ENCODE assay signal across 18 cellular contexts in the genomic region with DNA sequence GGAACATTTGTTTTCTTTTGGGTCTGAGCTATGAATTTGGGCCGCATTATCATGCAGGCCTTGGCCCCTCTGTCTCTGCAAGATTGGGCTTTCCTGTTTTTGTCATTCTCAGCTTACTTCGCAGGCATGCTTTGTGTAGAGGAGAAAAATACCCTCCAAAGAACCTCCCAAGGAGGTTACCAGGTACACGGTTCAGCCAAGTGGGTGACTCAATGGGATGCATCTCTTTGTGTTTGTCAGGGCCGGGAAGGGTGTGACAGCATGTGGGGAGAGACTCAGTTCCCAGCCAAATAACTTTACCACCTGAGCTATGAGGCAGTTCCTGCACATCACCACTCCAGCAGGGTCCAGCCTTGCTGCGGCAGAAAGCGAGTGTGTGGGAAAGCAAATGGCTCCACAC. TPM values are rescaled to one million over a fixed set of nuclear protein-coding genes. Genes with fewer than 3 reads are reported as not detected.
"Had no signal": no experiment of that assay in that cellular context is flagged by ENCODE, and none has a peak within 500 bp of the region (broad histone marks: within the 10 kb centered on the region; RNA-seq: fewer than 3 reads in every experiment).

No MANE protein-coding gene starts in this region.

- H3K4me3 ChIP-seq: mucosa of descending colon, skin epidermis had no signal

- H3K36me3 ChIP-seq: neutrophil had no signal

- H3K27ac ChIP-seq: neutrophil had no signal

- ATAC-seq: activated CD4-positive, CD25-positive, alpha-beta regulatory T cell treated with anti-CD3 and anti-CD28 coated beads, Interleukin-2, amount 50 U/mL, for 24 hours; effector memory CD8-positive, alpha-beta T cell; mucosa of descending colon; natural killer cell had no signal

- H3K9me3 ChIP-seq: mucosa of descending colon, neutrophil had no signal

- DNase-seq: activated CD4-positive, alpha-beta T cell treated with anti-CD3 and anti-CD28 coated beads, Interleukin-2, amount 50 U/mL, for 1 hour; activated naive CD8-positive, alpha-beta T cell treated with anti-CD3 and anti-CD28 coated beads for 36 hours; amygdala; cerebellar nuclear complex; effector memory CD8-positive, alpha-beta T cell; erythroblast; glutamatergic neuron; immature natural killer cell; mucosa of descending colon; natural killer cell; retina; stimulated activated CD4-positive, alpha-beta T cell treated with anti-CD3 and anti-CD28 coated beads, Interleukin-4, amount 100 ng/mL, for 4 hours; stimulated activated CD8-positive, alpha-beta memory T cell treated with anti-CD3 and anti-CD28 coated beads, Interleukin-4, amount 100 ng/mL, for 48 hours; stimulated activated naive CD4-positive, alpha-beta T cell treated with Interleukin-2 at 50 U/mL for 16 hours had no signal

RNA-seq across cellular contexts. Expression of gene CLDN5, which starts 47.8 kb away (rescaled TPM):
- total RNA-seq: activated CD8-positive, alpha-beta memory T cell treated with anti-CD3 and anti-CD28 coated beads for 36 hours; activated naive CD8-positive, alpha-beta T cell treated with anti-CD3 and anti-CD28 coated beads for 36 hours had no signal
